10 cellular contexts compared by ENCODE assay signal in genomic region chr1:175597969-175598765, GRCh38.
DNase-seq lines count a peak whose midpoint lies in the region; ATAC-seq, FAIRE-seq and TF ChIP-seq lines count a peak whose summit lies in the region.
"Had no signal": no experiment of that assay in that cellular context is flagged by ENCODE, and none has a peak within 500 bp of the region (broad histone marks: within the 10 kb centered on the region; RNA-seq: fewer than 3 reads in every experiment).

No MANE protein-coding gene starts in this region.

- peaks cover 52% of the 10 kb centered on the region for H3K4me1 Mint-ChIP-seq in WTC11

- no peaks in the 10 kb centered on the region for H3K36me3 Mint-ChIP-seq in WTC11

- CTCF ChIA-PET in WTC11 (lab: Charles Lee), result interaction anchor here (1.4 to 1.8 kb wide), 2 partner anchors 224 to 226 kb away, joined by 4 to 5 read pairs; no protein-coding TSS in a partner anchor

- peaks cover 54% of the 10 kb centered on the region for H3K27me3 Mint-ChIP-seq in WTC11 (ENCODE audit: low read depth)

- no peak for TF ChIP-seq POLR2A in H54 (IDR thresholded peaks at IDR 0.05; ENCODE audit: low read depth, low read length)

- TF ChIP-seq CTCF in WTC11 (IDR thresholded peaks at IDR 0.05), result no peak

- FAIRE-seq in HTR-8/SVneo (lab: Jason Lieb, UNC) (no peak), H54 (lab: Jason Lieb, UNC) (no peak)

- H3K9me3 Mint-ChIP-seq in WTC11, result no peaks in the 10 kb centered on the region; the same call in 1 of the 2 replicates

- POLR2A ChIA-PET in WTC11 (lab: Charles Lee), result no interaction called here

- peak overlapping the region; percentile 69; the same call in 1 of the 2 replicates for H3K4me3 Mint-ChIP-seq in WTC11

- no peak overlapping the region for H3K27ac Mint-ChIP-seq in WTC11

- ATAC-seq in GM18861 (IDR thresholded peaks at IDR 0.05; ENCODE audit: unreplicated experiment), result peak; percentile 39
- ATAC-seq in HG02798 (IDR thresholded peaks at IDR 0.05; ENCODE audit: poor library complexity, unreplicated experiment), result peak; percentile 46
- ATAC-seq in WTC11, result no peak

- DNase-seq in WTC11 (ENCODE audit: low spot score) (no peak), non-pigmented ciliary epithelial cell (ENCODE audit: low read depth) (peak; percentile 41), HTR-8/SVneo (ENCODE audit: insufficient read length, low spot score) (no peak), NCI-H345 (lab: John Stamatoyannopoulos, UW) (no peak), NCI-H1694 (lab: John Stamatoyannopoulos, UW) (no peak), H54 (ENCODE audit: insufficient read length, low spot score) (no peak)
- DNase-seq: NCI-H69, WERI-Rb-1 had no signal

TF ChIP-seq in WTC11, 78 proteins besides CTCF, POLR2A, EP300 and RAD21 (continues in another document):
- TF ChIP-seq, protein P1, sequence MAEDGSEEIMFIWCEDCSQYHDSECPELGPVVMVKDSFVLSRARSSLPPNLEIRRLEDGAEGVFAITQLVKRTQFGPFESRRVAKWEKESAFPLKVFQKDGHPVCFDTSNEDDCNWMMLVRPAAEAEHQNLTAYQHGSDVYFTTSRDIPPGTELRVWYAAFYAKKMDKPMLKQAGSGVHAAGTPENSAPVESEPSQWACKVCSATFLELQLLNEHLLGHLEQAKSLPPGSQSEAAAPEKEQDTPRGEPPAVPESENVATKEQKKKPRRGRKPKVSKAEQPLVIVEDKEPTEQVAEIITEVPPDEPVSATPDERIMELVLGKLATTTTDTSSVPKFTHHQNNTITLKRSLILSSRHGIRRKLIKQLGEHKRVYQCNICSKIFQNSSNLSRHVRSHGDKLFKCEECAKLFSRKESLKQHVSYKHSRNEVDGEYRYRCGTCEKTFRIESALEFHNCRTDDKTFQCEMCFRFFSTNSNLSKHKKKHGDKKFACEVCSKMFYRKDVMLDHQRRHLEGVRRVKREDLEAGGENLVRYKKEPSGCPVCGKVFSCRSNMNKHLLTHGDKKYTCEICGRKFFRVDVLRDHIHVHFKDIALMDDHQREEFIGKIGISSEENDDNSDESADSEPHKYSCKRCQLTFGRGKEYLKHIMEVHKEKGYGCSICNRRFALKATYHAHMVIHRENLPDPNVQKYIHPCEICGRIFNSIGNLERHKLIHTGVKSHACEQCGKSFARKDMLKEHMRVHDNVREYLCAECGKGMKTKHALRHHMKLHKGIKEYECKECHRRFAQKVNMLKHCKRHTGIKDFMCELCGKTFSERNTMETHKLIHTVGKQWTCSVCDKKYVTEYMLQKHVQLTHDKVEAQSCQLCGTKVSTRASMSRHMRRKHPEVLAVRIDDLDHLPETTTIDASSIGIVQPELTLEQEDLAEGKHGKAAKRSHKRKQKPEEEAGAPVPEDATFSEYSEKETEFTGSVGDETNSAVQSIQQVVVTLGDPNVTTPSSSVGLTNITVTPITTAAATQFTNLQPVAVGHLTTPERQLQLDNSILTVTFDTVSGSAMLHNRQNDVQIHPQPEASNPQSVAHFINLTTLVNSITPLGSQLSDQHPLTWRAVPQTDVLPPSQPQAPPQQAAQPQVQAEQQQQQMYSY (CRISPR knock-in tag; IDR thresholded peaks at IDR 0.05), result no peak
- no peak for TF ChIP-seq MLX (CRISPR knock-in tag; IDR thresholded peaks at IDR 0.05)
- TF ChIP-seq, protein P2, sequence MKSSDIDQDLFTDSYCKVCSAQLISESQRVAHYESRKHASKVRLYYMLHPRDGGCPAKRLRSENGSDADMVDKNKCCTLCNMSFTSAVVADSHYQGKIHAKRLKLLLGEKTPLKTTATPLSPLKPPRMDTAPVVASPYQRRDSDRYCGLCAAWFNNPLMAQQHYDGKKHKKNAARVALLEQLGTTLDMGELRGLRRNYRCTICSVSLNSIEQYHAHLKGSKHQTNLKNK (CRISPR knock-in tag; IDR thresholded peaks at IDR 0.05), result no peak
- TF ChIP-seq ZSCAN18 (CRISPR knock-in tag; IDR thresholded peaks at IDR 0.05), result no peak
- no peak for TF ChIP-seq TEAD1 (CRISPR knock-in tag; IDR thresholded peaks at IDR 0.05)
- TF ChIP-seq, protein P3, sequence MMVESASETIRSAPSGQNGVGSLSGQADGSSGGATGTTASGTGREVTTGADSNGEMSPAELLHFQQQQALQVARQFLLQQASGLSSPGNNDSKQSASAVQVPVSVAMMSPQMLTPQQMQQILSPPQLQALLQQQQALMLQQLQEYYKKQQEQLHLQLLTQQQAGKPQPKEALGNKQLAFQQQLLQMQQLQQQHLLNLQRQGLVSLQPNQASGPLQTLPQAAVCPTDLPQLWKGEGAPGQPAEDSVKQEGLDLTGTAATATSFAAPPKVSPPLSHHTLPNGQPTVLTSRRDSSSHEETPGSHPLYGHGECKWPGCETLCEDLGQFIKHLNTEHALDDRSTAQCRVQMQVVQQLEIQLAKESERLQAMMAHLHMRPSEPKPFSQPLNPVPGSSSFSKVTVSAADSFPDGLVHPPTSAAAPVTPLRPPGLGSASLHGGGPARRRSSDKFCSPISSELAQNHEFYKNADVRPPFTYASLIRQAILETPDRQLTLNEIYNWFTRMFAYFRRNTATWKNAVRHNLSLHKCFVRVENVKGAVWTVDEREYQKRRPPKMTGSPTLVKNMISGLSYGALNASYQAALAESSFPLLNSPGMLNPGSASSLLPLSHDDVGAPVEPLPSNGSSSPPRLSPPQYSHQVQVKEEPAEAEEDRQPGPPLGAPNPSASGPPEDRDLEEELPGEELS (CRISPR knock-in tag; IDR thresholded peaks at IDR 0.05), result no peak
- TF ChIP-seq, protein P4, sequence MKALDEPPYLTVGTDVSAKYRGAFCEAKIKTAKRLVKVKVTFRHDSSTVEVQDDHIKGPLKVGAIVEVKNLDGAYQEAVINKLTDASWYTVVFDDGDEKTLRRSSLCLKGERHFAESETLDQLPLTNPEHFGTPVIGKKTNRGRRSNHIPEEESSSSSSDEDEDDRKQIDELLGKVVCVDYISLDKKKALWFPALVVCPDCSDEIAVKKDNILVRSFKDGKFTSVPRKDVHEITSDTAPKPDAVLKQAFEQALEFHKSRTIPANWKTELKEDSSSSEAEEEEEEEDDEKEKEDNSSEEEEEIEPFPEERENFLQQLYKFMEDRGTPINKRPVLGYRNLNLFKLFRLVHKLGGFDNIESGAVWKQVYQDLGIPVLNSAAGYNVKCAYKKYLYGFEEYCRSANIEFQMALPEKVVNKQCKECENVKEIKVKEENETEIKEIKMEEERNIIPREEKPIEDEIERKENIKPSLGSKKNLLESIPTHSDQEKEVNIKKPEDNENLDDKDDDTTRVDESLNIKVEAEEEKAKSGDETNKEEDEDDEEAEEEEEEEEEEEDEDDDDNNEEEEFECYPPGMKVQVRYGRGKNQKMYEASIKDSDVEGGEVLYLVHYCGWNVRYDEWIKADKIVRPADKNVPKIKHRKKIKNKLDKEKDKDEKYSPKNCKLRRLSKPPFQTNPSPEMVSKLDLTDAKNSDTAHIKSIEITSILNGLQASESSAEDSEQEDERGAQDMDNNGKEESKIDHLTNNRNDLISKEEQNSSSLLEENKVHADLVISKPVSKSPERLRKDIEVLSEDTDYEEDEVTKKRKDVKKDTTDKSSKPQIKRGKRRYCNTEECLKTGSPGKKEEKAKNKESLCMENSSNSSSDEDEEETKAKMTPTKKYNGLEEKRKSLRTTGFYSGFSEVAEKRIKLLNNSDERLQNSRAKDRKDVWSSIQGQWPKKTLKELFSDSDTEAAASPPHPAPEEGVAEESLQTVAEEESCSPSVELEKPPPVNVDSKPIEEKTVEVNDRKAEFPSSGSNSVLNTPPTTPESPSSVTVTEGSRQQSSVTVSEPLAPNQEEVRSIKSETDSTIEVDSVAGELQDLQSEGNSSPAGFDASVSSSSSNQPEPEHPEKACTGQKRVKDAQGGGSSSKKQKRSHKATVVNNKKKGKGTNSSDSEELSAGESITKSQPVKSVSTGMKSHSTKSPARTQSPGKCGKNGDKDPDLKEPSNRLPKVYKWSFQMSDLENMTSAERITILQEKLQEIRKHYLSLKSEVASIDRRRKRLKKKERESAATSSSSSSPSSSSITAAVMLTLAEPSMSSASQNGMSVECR (CRISPR knock-in tag; IDR thresholded peaks at IDR 0.05; ENCODE audit: borderline replicate concordance), result no peak
- no peak for TF ChIP-seq CREB1 (CRISPR knock-in tag; IDR thresholded peaks at IDR 0.05)
- no peak for TF ChIP-seq MAX (CRISPR knock-in tag; IDR thresholded peaks at IDR 0.05)
- no peak for TF ChIP-seq GRHL2 (CRISPR knock-in tag; IDR thresholded peaks at IDR 0.05; ENCODE audit: insufficient replicate concordance, severe bottlenecking)
- no peak for TF ChIP-seq GABPB1 (CRISPR knock-in tag; IDR thresholded peaks at IDR 0.05)
- no peak for TF ChIP-seq JUN (CRISPR knock-in tag; IDR thresholded peaks at IDR 0.05)
